Comparison of ENCODE assay signal across 25 cellular contexts in the genomic region with DNA sequence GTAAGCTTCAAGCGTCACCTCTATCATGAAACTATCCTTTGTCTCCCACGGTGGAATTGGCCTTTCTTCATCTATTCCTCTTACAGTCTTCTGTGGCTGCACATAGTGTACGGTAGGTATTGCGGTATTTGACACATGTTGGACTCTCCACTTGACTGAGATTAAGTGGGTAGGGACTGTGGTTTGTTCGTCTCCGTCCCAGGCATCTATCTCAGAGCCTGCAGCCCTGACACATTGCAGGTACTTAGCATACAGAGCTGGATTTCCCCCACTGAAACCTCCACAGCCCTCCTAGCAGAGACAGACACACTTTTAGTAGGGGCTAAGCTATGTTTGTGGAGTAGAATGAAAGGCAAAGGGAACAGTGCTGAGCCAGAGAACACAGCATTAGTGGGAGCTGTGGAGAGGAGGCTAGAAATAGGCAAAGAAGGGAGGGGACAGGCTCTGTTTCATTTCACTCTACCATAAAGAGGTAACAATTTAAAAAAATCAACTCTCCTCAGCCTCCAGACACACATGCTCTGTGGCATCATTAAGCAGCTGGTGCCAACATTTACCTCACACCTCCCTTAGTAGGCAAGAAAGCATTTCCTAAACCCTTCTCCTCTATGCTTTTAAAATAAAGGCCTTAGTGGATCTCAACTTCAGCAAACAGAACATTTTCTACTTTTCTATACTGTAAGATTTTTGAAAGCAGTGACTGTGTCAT.
"Had no signal": no experiment of that assay in that cellular context is flagged by ENCODE, and none has a peak within 500 bp of the region (broad histone marks: within the 10 kb centered on the region; RNA-seq: fewer than 3 reads in every experiment).

No MANE protein-coding gene starts in this region.

- H3K36me3 Mint-ChIP-seq: memory B cell; naive B cell; natural killer cell treated with Interleukin-12 subunit alpha and Interleukin-12 subunit beta and Interleukin-15 and Interleukin-18, amount 100 ng/mL, for 72 hours; neural progenitor cell; stimulated activated memory B cell treated with anti-CD40 and anti-IgM and Interleukin-4, amounts not matched to agents 10 μg/mL and 1 μg/mL and 100 μg/mL, for 72 hours; type B pancreatic cell had no signal

- H3K4me3 Mint-ChIP-seq: dendritic cell treated with granulocyte-macrophage colony-stimulating factor and Interleukin-4, amounts not matched to agents 40 ng/mL and 50 ng/mL, for 4 days; endodermal cell; memory B cell; naive B cell; natural killer cell treated with Interleukin-12 subunit alpha and Interleukin-12 subunit beta and Interleukin-15 and Interleukin-18, amount 100 ng/mL, for 72 hours; neural progenitor cell; stimulated activated memory B cell treated with anti-CD40 and anti-IgM and Interleukin-4, amounts not matched to agents 10 μg/mL and 1 μg/mL and 100 μg/mL, for 72 hours; type B pancreatic cell had no signal

- H3K4me1 Mint-ChIP-seq: endodermal cell; memory B cell; naive B cell; stimulated activated memory B cell treated with anti-CD40 and anti-IgM and Interleukin-4, amounts not matched to agents 10 μg/mL and 1 μg/mL and 100 μg/mL, for 72 hours had no signal

- H3K27ac Mint-ChIP-seq: dendritic cell treated with granulocyte-macrophage colony-stimulating factor and Interleukin-4, amounts not matched to agents 40 ng/mL and 50 ng/mL, for 4 days; endodermal cell; memory B cell; naive B cell; natural killer cell treated with Interleukin-12 subunit alpha and Interleukin-12 subunit beta and Interleukin-15 and Interleukin-18, amount 100 ng/mL, for 72 hours; neural progenitor cell; stimulated activated memory B cell treated with anti-CD40 and anti-IgM and Interleukin-4, amounts not matched to agents 10 μg/mL and 1 μg/mL and 100 μg/mL, for 72 hours; type B pancreatic cell had no signal

- H3K27ac ChIP-seq: colonic mucosa, epithelial cell of prostate, gastrocnemius medialis, neural progenitor cell, parathyroid adenoma, prostate gland, right atrium auricular region, testis, tibial artery had no signal

- H3K9me3 Mint-ChIP-seq: dendritic cell treated with granulocyte-macrophage colony-stimulating factor and Interleukin-4, amounts not matched to agents 40 ng/mL and 50 ng/mL, for 4 days; endodermal cell; natural killer cell treated with Interleukin-12 subunit alpha and Interleukin-12 subunit beta and Interleukin-15 and Interleukin-18, amount 100 ng/mL, for 72 hours; neural progenitor cell; type B pancreatic cell had no signal

- ATAC-seq: esophagus mucosa; gastrocnemius medialis; left lobe of liver; natural killer cell treated with Interleukin-12 subunit alpha and Interleukin-12 subunit beta and Interleukin-15 and Interleukin-18, amount 100 ng/mL, for 72 hours; sciatic nerve; stimulated activated memory B cell treated with anti-CD40 and anti-IgM and Interleukin-4, amounts not matched to agents 10 μg/mL and 1 μg/mL and 100 μg/mL, for 72 hours; stimulated activated naive CD8-positive, alpha-beta T cell treated with anti-CD3 and anti-CD28 coated beads, Interleukin-15, Interleukin-2, amounts not matched to agents 100 U/mL and 50 U/mL, for 24 hours had no signal

- DNase-seq: colonic mucosa; effector CD8-positive, alpha-beta T cell; endodermal cell; gastrocnemius medialis; kidney; naive B cell; stimulated activated CD4-positive, alpha-beta T cell treated with anti-CD3 and anti-CD28 coated beads, Interleukin-2, amount 100 ng/mL, for 24 hours; stimulated activated CD4-positive, alpha-beta T cell treated with anti-CD3 and anti-CD28 coated beads, Interleukin-4, amount 100 ng/mL, for 24 hours; stimulated activated naive CD8-positive, alpha-beta T cell treated with anti-CD3 and anti-CD28 coated beads, Interleukin-15, Interleukin-2, amounts not matched to agents 100 U/mL and 50 U/mL, for 24 hours; substantia nigra; testis; tibial artery had no signal
